In genomic region chr2:20491739-20492531, GRCh38 we compare ENCODE assay signal across 1 cellular context.
TF ChIP-seq lines count a peak whose summit lies in the region.

No MANE protein-coding gene starts in this region.

TF ChIP-seq in HCT116, 20 proteins besides CTCF, POLR2A, EP300 and RAD21:
- no peak for TF ChIP-seq ZNF274 (IDR thresholded peaks at IDR 0.05; ENCODE audit: low read depth, low read length)
- no peak for TF ChIP-seq EZH2phosphoT487 (IDR thresholded peaks at IDR 0.05; ENCODE audit: borderline replicate concordance)
- TF ChIP-seq YY1 (IDR thresholded peaks at IDR 0.05; ENCODE audit: extremely low read depth, insufficient replicate concordance, low read depth, low read length), result no peak
- no peak for TF ChIP-seq ZBTB33 (IDR thresholded peaks at IDR 0.05; ENCODE audit: extremely low read depth, insufficient replicate concordance, low read length)
- no peak for TF ChIP-seq ATF3 (IDR thresholded peaks at IDR 0.05)
- TF ChIP-seq TCF7L2 (IDR thresholded peaks at IDR 0.05; ENCODE audit: borderline replicate concordance, extremely low read depth, insufficient read depth, insufficient read length), result peak; percentile 98
- peak; percentile 23; the same call in 1 of the 2 replicates for TF ChIP-seq MAX (IDR thresholded peaks at IDR 0.05)
- no peak for TF ChIP-seq SP1 (IDR thresholded peaks at IDR 0.05; ENCODE audit: low read depth)
- TF ChIP-seq EGR1 (IDR thresholded peaks at IDR 0.05; ENCODE audit: low read depth), result peak; percentile 75
- TF ChIP-seq SIN3A (IDR thresholded peaks at IDR 0.05; ENCODE audit: low read depth), result no peak
- TF ChIP-seq REST (IDR thresholded peaks at IDR 0.05; ENCODE audit: low read depth), result no peak
- TF ChIP-seq JUND (IDR thresholded peaks at IDR 0.05), result peak; percentile 65; the same call in 1 of the 2 replicates
- no peak for TF ChIP-seq ELF1 (IDR thresholded peaks at IDR 0.05; ENCODE audit: borderline replicate concordance, low read depth)
- TF ChIP-seq FOSL1 (IDR thresholded peaks at IDR 0.05; ENCODE audit: low read depth), result peak; percentile 65
- TF ChIP-seq CBX3 (IDR thresholded peaks at IDR 0.05; ENCODE audit: low read depth), result 0 out of 2 replicates have a peak, but pooled peaks have one; percentile 14
- TF ChIP-seq CEBPB (IDR thresholded peaks at IDR 0.05; ENCODE audit: low read depth), result no peak; the same call in 1 of the 2 replicates
- TF ChIP-seq POLR2AphosphoS5 (IDR thresholded peaks at IDR 0.05; ENCODE audit: low read depth, low read length), result no peak
